In genomic region chr4:112604590-112604989, GRCh38 we compare ENCODE assay signal across 8 cellular contexts. TPM values are rescaled to one million over a fixed set of nuclear protein-coding genes. Genes with fewer than 3 reads are reported as not detected.
A peak's percentile ranks its signal among the peaks of the same experiment; 100 is the strongest.
DNase-seq lines count a peak whose midpoint lies in the region; ATAC-seq, FAIRE-seq and TF ChIP-seq lines count a peak whose summit lies in the region.

No MANE protein-coding gene starts in this region.

- ATAC-seq in HG03442 (IDR thresholded peaks at IDR 0.05; ENCODE audit: unreplicated experiment) (peak; percentile 75), right cardiac atrium (peak; percentile 71 to 72), gastrocnemius medialis (no peak)

- H3K4me2 ChIP-seq in OCI-LY3 (ENCODE audit: low read length): no peak overlapping the region

- no peak overlapping the region for H3K27ac ChIP-seq in OCI-LY3 (ENCODE audit: low read length)
- H3K27ac ChIP-seq in ascending aorta: no peak overlapping the region
- no peak overlapping the region for H3K27ac ChIP-seq in right cardiac atrium (ENCODE audit: low read length)
- no peak overlapping the region for H3K27ac ChIP-seq in gastrocnemius medialis

- H3K36me3 ChIP-seq in OCI-LY3 (replicated peaks; ENCODE audit: low read depth, low read length): peaks cover 5% of the 10 kb centered on the region
- H3K36me3 ChIP-seq in ascending aorta: no peaks in the 10 kb centered on the region
- no peaks in the 10 kb centered on the region for H3K36me3 ChIP-seq in gastrocnemius medialis

- H3K9me3 ChIP-seq in OCI-LY3 (ENCODE audit: insufficient read depth, low read length) (no peaks in the 10 kb centered on the region), ascending aorta (no peaks in the 10 kb centered on the region), right cardiac atrium (ENCODE audit: control insufficient read depth, low read length) (no peaks in the 10 kb centered on the region), gastrocnemius medialis (no peaks in the 10 kb centered on the region)

- TF ChIP-seq POLR2A in gastrocnemius medialis (IDR thresholded peaks at IDR 0.05): no peak

- H3K79me2 ChIP-seq in OCI-LY3 (ENCODE audit: low read length): no peaks in the 10 kb centered on the region

- peak; percentile 76 for TF ChIP-seq CTCF in OCI-LY3 (IDR thresholded peaks at IDR 0.05; ENCODE audit: low read depth, low read length)
- TF ChIP-seq CTCF in ascending aorta (IDR thresholded peaks at IDR 0.05): peak; percentile 26 to 58 (median 37)
- peak in 3 of 5 experiments; percentile 24 to 51 (median 41) for TF ChIP-seq CTCF in gastrocnemius medialis (IDR thresholded peaks at IDR 0.05 in 4 of 5, conservative IDR thresholded peaks at IDR 0.05 in 1 of 5)

- H4K20me1 ChIP-seq in OCI-LY3 (ENCODE audit: insufficient read depth, low read length): no peaks in the 10 kb centered on the region

- H3K4me3 ChIP-seq in OCI-LY3 (ENCODE audit: low read length): no peak overlapping the region
- no peak overlapping the region for H3K4me3 ChIP-seq in ascending aorta
- no peak overlapping the region for H3K4me3 ChIP-seq in right cardiac atrium (ENCODE audit: low read length)
- no peak overlapping the region for H3K4me3 ChIP-seq in gastrocnemius medialis

- intact Hi-C loops in ascending aorta (cut with DNase I): loop anchor here (2.0 to 5.0 kb wide), 2 partner anchors 277 to 506 kb away; no protein-coding TSS in a partner anchor
- intact Hi-C loops in right cardiac atrium (cut with DNase I): loop anchor here in 3 of 4 donors (2.0 to 5.0 kb wide), 3 partner anchors 272 to 278 kb away; no protein-coding TSS in a partner anchor
- intact Hi-C loops in gastrocnemius medialis (cut with DNase I; ENCODE audit: low total_unique reads): loop anchor here (5.0 kb wide), 1 partner anchor 277 kb away; no protein-coding TSS in a partner anchor

- in situ Hi-C loops in gastrocnemius medialis (cut with MboI; ENCODE audit: low sequenced_read_pairs in 4 of 4): loop anchor here in 2 of 4 donors (10.0 to 25.0 kb wide), 2 partner anchors 267 to 280 kb away; no protein-coding TSS in a partner anchor

- H2AFZ ChIP-seq in OCI-LY3 (ENCODE audit: low read depth, low read length): no peak overlapping the region

- H3K4me1 ChIP-seq in OCI-LY3 (ENCODE audit: low read length) (no peaks in the 10 kb centered on the region), ascending aorta (no peaks in the 10 kb centered on the region), right cardiac atrium (ENCODE audit: control insufficient read depth, insufficient read depth, low read length) (no peaks in the 10 kb centered on the region), gastrocnemius medialis (no peaks in the 10 kb centered on the region)

- no peak overlapping the region for H3K9ac ChIP-seq in OCI-LY3 (ENCODE audit: low read length)

- no peaks in the 10 kb centered on the region for H3K27me3 ChIP-seq in OCI-LY3 (ENCODE audit: low read depth, low read length)
- no peaks in the 10 kb centered on the region for H3K27me3 ChIP-seq in ascending aorta
- no peaks in the 10 kb centered on the region for H3K27me3 ChIP-seq in right cardiac atrium (ENCODE audit: control insufficient read depth, insufficient read depth)
- H3K27me3 ChIP-seq in gastrocnemius medialis: no peaks in the 10 kb centered on the region

- DNase-seq in CD1c-positive myeloid dendritic cell (ENCODE audit: extremely low spot score) (peak; percentile 52), GM18507 (ENCODE audit: extremely low spot score, insufficient read length, low read depth) (peak; percentile 28), ascending aorta (ENCODE audit: low spot score in 2 of 2) (no peak), right cardiac atrium (no peak), gastrocnemius medialis (no peak), NCI-H774 (lab: John Stamatoyannopoulos, UW) (no peak)

- peak; percentile 80 for FAIRE-seq in GM18507 (lab: Jason Lieb, UNC)

RNA-seq across cellular contexts. Expression of gene ZGRF1, which starts 32.1 kb away (rescaled TPM):
- total RNA-seq in ascending aorta (0.11 TPM), right cardiac atrium (1 to 10 TPM; 1.9 to 2.5 (median 2.4) TPM), gastrocnemius medialis (1 to 10 TPM in 3 of 4 donors, under 1 TPM in 1; 0.55 to 2.9 (median 1.8) TPM)
- 1.2 TPM for polyA plus RNA-seq in right cardiac atrium

RNA-seq across cellular contexts. Expression of gene LARP7, which starts 32.4 kb away (rescaled TPM):
- total RNA-seq in ascending aorta (7.3 TPM), right cardiac atrium (10 to 100 TPM; 46.4 to 54.8 (median 49.5) TPM), gastrocnemius medialis (10 to 100 TPM; 28.5 to 40.3 (median 31.3) TPM)
- polyA plus RNA-seq in right cardiac atrium: 57.4 TPM

Comparison
In these comparisons a context has a peak if more than half of its experiments do, and no peak if none do; other contexts are left out.
1. DNase-seq: peak in CD1c-positive myeloid dendritic cell (single experiment) and GM18507 (single experiment); none in ascending aorta (0 of 2), right cardiac atrium (0 of 3), gastrocnemius medialis (0 of 2) and NCI-H774 (single experiment).
2. ATAC-seq: peak in HG03442 (single experiment) and right cardiac atrium (2 of 2); none in gastrocnemius medialis (0 of 2).
3. Peak in every context shown above with its lines, with median percentiles within 50 percentile points of each other: CTCF ChIP-seq.